In the genomic region with DNA sequence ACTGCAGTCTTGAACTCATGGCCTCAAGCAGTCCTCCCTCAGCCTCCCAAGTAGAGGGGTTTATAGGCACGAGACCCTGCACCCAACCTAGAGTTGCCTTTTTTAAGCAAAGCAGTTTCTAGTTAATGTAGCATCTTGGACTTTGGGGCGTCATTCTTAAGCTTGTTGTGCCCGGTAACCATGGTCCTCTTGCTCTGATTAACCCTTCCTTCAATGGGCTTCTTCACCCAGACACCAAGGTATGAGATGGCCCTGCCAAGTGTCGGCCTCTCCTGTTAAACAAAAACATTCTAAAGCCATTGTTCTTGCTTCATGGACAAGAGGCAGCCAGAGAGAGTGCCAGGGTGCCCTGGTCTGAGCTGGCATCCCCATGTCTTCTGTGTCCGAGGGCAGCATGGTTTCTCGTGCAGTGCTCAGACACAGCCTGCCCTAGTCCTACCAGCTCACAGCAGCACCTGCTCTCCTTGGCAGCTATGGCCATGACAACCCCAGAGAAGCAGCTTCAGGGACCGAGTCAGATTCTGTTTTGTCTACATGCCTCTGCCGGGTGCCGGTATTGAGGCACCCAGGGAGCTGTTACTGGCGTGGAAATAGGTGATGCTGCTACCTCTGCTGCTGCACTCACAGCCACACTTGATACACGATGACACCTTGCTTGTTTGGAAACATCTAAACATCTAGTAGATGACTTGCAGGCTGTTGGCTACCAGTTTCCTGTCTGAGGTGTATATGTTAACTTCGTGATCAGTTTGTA, we compare ENCODE assay signal across 9 cellular contexts. TPM values are rescaled to one million over a fixed set of nuclear protein-coding genes. Genes with fewer than 3 reads are reported as not detected.
DNase-seq lines count a peak whose midpoint lies in the region; ATAC-seq and TF ChIP-seq lines count a peak whose summit lies in the region.
"Had no signal": no experiment of that assay in that cellular context is flagged by ENCODE, and none has a peak within 500 bp of the region (broad histone marks: within the 10 kb centered on the region; RNA-seq: fewer than 3 reads in every experiment).

No MANE protein-coding gene starts in this region.

- WGBS in psoas muscle, 3 donors = 40 to 49% (median 45%) methylated on average over 12 of the region's 12 CpGs

- no peaks in the 10 kb centered on the region for H3K9me2 ChIP-seq in MM.1S (replicated peaks; ENCODE audit: insufficient read depth, low read length)

- intact Hi-C loops in psoas muscle (cut with DNase I) = loop anchor here in 1 of 2 donors (5.0 kb wide), 1 partner anchor 37 kb away; no protein-coding TSS in a partner anchor

- no peaks in the 10 kb centered on the region for H3K9me3 Mint-ChIP-seq in activated naive CD8-positive, alpha-beta T cell treated with anti-CD3 and anti-CD28 coated beads, Interleukin-2, amount 50 U/mL, for 24 hours

- DNase-seq in activated CD4-positive, alpha-beta T cell treated with anti-CD3 and anti-CD28 coated beads, Interleukin-2, amount 50 U/mL, for 48 hours = peak; percentile 24 to 25
- DNase-seq in activated CD4-positive, alpha-beta T cell treated with anti-CD3 and anti-CD28 coated beads for 4 hours = no peak
- peak; percentile 24 for DNase-seq in LHCN-M2 (ENCODE audit: low read depth)
- no peak for DNase-seq in activated naive CD8-positive, alpha-beta T cell treated with anti-CD3 and anti-CD28 coated beads, Interleukin-2, amount 50 U/mL, for 24 hours
- DNase-seq in psoas muscle = no peak
- DNase-seq in NCI-H2107 treated with DMSO at 0.1 percent for 48 hours (lab: John Stamatoyannopoulos, UW; ENCODE audit: unreplicated experiment) = no peak
- no peak for DNase-seq in MM.1S
- DNase-seq: activated effector memory CD4-positive, alpha-beta T cell treated with anti-CD3 and anti-CD28 coated beads, Interleukin-2, amount 50 U/mL, for 16 hours had no signal

- H3K27me3 ChIP-seq in psoas muscle (ENCODE audit: insufficient read depth in 3 of 3, low read length in 2 of 3) (no peaks in the 10 kb centered on the region), MM.1S (replicated peaks; ENCODE audit: insufficient read depth, low read length) (no peaks in the 10 kb centered on the region)

- H3K36me3 Mint-ChIP-seq in activated naive CD8-positive, alpha-beta T cell treated with anti-CD3 and anti-CD28 coated beads, Interleukin-2, amount 50 U/mL, for 24 hours (ENCODE audit: low read depth) = peaks cover 41% of the 10 kb centered on the region

- no peaks in the 10 kb centered on the region for H3K27me3 Mint-ChIP-seq in activated naive CD8-positive, alpha-beta T cell treated with anti-CD3 and anti-CD28 coated beads, Interleukin-2, amount 50 U/mL, for 24 hours

- H3K36me3 ChIP-seq in psoas muscle (ENCODE audit: insufficient read depth in 1 of 2, low read depth in 1 of 2) = peaks cover 6 to 40% of the 10 kb centered on the region in 2 donors
- no peaks in the 10 kb centered on the region for H3K36me3 ChIP-seq in MM.1S (replicated peaks; ENCODE audit: insufficient read depth, low read length)

- no peaks in the 10 kb centered on the region for H3K9me3 ChIP-seq in psoas muscle
- H3K9me3 ChIP-seq in MM.1S (replicated peaks; ENCODE audit: insufficient read depth, low read length) = no peaks in the 10 kb centered on the region

- H3K4me3 Mint-ChIP-seq in activated naive CD8-positive, alpha-beta T cell treated with anti-CD3 and anti-CD28 coated beads, Interleukin-2, amount 50 U/mL, for 24 hours = peak overlapping the region; percentile 97

- peaks cover 31% of the 10 kb centered on the region for H3F3A ChIP-seq in MM.1S (ENCODE audit: insufficient read depth, low read length)

- peaks cover 55% of the 10 kb centered on the region for H3K4me1 Mint-ChIP-seq in activated naive CD8-positive, alpha-beta T cell treated with anti-CD3 and anti-CD28 coated beads, Interleukin-2, amount 50 U/mL, for 24 hours

- peaks cover 52% of the 10 kb centered on the region for H3K4me1 ChIP-seq in psoas muscle
- H3K4me1 ChIP-seq in MM.1S (ENCODE audit: low read length) = peaks cover 8% of the 10 kb centered on the region; the same call in 1 of the 2 replicates

- no peak for ATAC-seq in activated naive CD8-positive, alpha-beta T cell treated with anti-CD3 and anti-CD28 coated beads, Interleukin-2, amount 50 U/mL, for 24 hours
- ATAC-seq in psoas muscle (peak in 1 of 4 donors; percentile 7), HG02759 (IDR thresholded peaks at IDR 0.05; ENCODE audit: unreplicated experiment) (no peak)

- H3K79me2 ChIP-seq in MM.1S (ENCODE audit: low read length) = peaks cover 24% of the 10 kb centered on the region

- peak overlapping the region; percentile 94 for H3K4me3 ChIP-seq in psoas muscle
- no peak overlapping the region for H3K4me3 ChIP-seq in MM.1S (ENCODE audit: low read length)

- no peak for TF ChIP-seq CTCF in psoas muscle (IDR thresholded peaks at IDR 0.05)
- TF ChIP-seq CTCF in MM.1S (IDR thresholded peaks at IDR 0.05; ENCODE audit: low read length) = no peak

- H3K9ac ChIP-seq in MM.1S (ENCODE audit: low read length) = no peak overlapping the region

- H3K27ac ChIP-seq in psoas muscle (peak overlapping the region; percentile 96), MM.1S (ENCODE audit: low read length) (no peak overlapping the region)

- H4K20me1 ChIP-seq in MM.1S (ENCODE audit: insufficient read depth, low read length) = peaks cover 16% of the 10 kb centered on the region

- no peak overlapping the region for H2AFZ ChIP-seq in MM.1S (ENCODE audit: low read length)

- peak overlapping the region; percentile 67 for H3K27ac Mint-ChIP-seq in activated naive CD8-positive, alpha-beta T cell treated with anti-CD3 and anti-CD28 coated beads, Interleukin-2, amount 50 U/mL, for 24 hours

- no peak overlapping the region for H3K4me2 ChIP-seq in MM.1S (ENCODE audit: low read depth, low read length)

RNA-seq across cellular contexts. Expression of gene RPL13, which starts 3.3 kb away (rescaled TPM):
- total RNA-seq in LHCN-M2 (2014; rRNA removed) = 4,987 and 9,010 TPM in 2 replicates
- polyA plus RNA-seq in LHCN-M2 (2012) = 3,014 TPM
- 1,000 to 10,000 TPM; 1,039 to 1,769 (median 1,553) TPM for total RNA-seq in psoas muscle
- 1,000 to 10,000 TPM; 2,989 to 7,334 (median 5,467) TPM for polyA plus RNA-seq in psoas muscle

RNA-seq across cellular contexts. Expression of gene CPNE7, which starts 11.7 kb away (rescaled TPM):
- total RNA-seq in LHCN-M2 (2014; rRNA removed) (119 and 147 TPM in 2 replicates), psoas muscle (not detected)
- polyA plus RNA-seq in LHCN-M2 (2012) = 44.6 TPM
- under 1 TPM in 2 of 3 donors, not detected in 1; 0.08 to 0.21 TPM for polyA plus RNA-seq in psoas muscle

RNA-seq across cellular contexts. Expression of gene DPEP1, which starts 49.6 kb away (rescaled TPM):
- total RNA-seq in LHCN-M2 (2014; rRNA removed) (0.46 TPM in 1 of 2 replicates, not detected in the other), psoas muscle (not detected)
- polyA plus RNA-seq in LHCN-M2 (2012) = not detected
- polyA plus RNA-seq in psoas muscle = under 1 TPM in 2 of 3 donors, not detected in 1; 0.04 to 0.16 TPM

RNA-seq across cellular contexts. Expression of gene SPG7, which starts 55.6 kb away (rescaled TPM):
- total RNA-seq in LHCN-M2 (2014; rRNA removed) (195 and 211 TPM in 2 replicates), psoas muscle (10 to 100 TPM; 66.8 to 92.3 (median 87.3) TPM)
- polyA plus RNA-seq in LHCN-M2 (2012) = 53.9 TPM
- 10 to 100 TPM; 57.5 to 95.3 (median 79.3) TPM for polyA plus RNA-seq in psoas muscle

Comparison
In these comparisons a context has a peak if more than half of its experiments do, and no peak if none do; other contexts are left out.
1. DNase-seq: peak in activated CD4-positive, alpha-beta T cell treated with anti-CD3 and anti-CD28 coated beads, Interleukin-2, amount 50 U/mL, for 48 hours (2 of 2) and LHCN-M2 (single experiment); none in activated CD4-positive, alpha-beta T cell treated with anti-CD3 and anti-CD28 coated beads for 4 hours (0 of 2), activated naive CD8-positive, alpha-beta T cell treated with anti-CD3 and anti-CD28 coated beads, Interleukin-2, amount 50 U/mL, for 24 hours (single experiment), psoas muscle (0 of 2), NCI-H2107 treated with DMSO at 0.1 percent for 48 hours (single experiment) and MM.1S (single experiment).
2. RNA of gene CPNE7, which starts 11.7 kb away (total RNA-seq): 119 to 147 TPM in LHCN-M2; not detected in psoas muscle; every median in the first group is over 100 times any median in the second.